ENCODE assay signal across 29 cellular contexts in genomic region chr6:157995458-157995857, GRCh38. TPM values are rescaled to one million over a fixed set of nuclear protein-coding genes. Genes with fewer than 3 reads are reported as not detected.
DNase-seq lines count a peak whose midpoint lies in the region; ATAC-seq, FAIRE-seq and TF ChIP-seq lines count a peak whose summit lies in the region.
"Had no signal": no experiment of that assay in that cellular context is flagged by ENCODE, and none has a peak within 500 bp of the region (broad histone marks: within the 10 kb centered on the region; RNA-seq: fewer than 3 reads in every experiment).

No MANE protein-coding gene starts in this region.

- DNase-seq in cardiac septum (ENCODE audit: low spot score) (peak; percentile 61), right cardiac atrium (no peak), HepG2 (ENCODE audit: low spot score) (no peak), DMS53 (lab: John Stamatoyannopoulos, UW) (no peak), GM23338 (ENCODE audit: low spot score) (no peak), erythroblast (lab: John Stamatoyannopoulos, UW) (no peak)
- no peak for DNase-seq in activated T-helper 1 cell treated with anti-CD3 and anti-CD28 coated beads, Interleukin-12 subunit alpha, Interleukin-12 subunit beta, Interleukin-2, Interleukin-4 antibody, amounts not matched to agents 30 ng/mL and 10 ng/mL and 1 ng/mL, durations not matched to agents 14 hours and 24 hours and 36 hours (ENCODE audit: low spot score)
- DNase-seq: 8988T; activated CD4-positive, alpha-beta T cell treated with anti-CD3 and anti-CD28 coated beads, Interleukin-2, amount 10 ng/mL, durations not matched to agents 24 days and 14 days; activated T-cell treated with anti-CD3 and anti-CD28 coated beads, Interleukin-2, amount 50 U/mL, for 72 hours; anterior cingulate cortex; CD8-positive, alpha-beta T cell; DMS79 treated with DMSO at 0.1 percent for 48 hours; GM23248; KBM-7; mammary epithelial cell; MM.1S; NCI-H1436; NCI-H526; occipital lobe; stimulated activated CD4-positive, alpha-beta T cell treated with anti-CD3 and anti-CD28 coated beads, Interleukin-4, amount 100 ng/mL, for 1 hour; stimulated activated naive B cell treated with anti-CD40 and anti-IgM and Interleukin-4, amounts not matched to agents 10 μg/mL and 1 μg/mL and 100 μg/mL, for 72 hours; T-helper 2 cell had no signal

- CTCF ChIA-PET in HepG2 (lab: Yijun Ruan, JAX; ENCODE audit: low intra/inter-chr PET ratio, low total read pairs), result no interaction called here

- intact Hi-C loops in cardiac septum (cut with DNase I), result no loop called here
- intact Hi-C loops in right cardiac atrium (cut with DNase I), result no loop called here
- intact Hi-C loops in HepG2 (cut with micrococcal nuclease; ENCODE audit: unreplicated experiment), result no loop called here
- intact Hi-C loops in activated T-helper 1 cell treated with anti-CD3 and anti-CD28 coated beads, Interleukin-12 subunit alpha, Interleukin-12 subunit beta, Interleukin-2, Interleukin-4 antibody, amounts not matched to agents 30 ng/mL and 10 ng/mL and 1 ng/mL, durations not matched to agents 14 hours and 24 hours and 36 hours (cut with micrococcal nuclease), result no loop called here

- POLR2A ChIA-PET in HepG2 (lab: Yijun Ruan, JAX), result interaction anchor here (1.4 to 4.0 kb wide), 5 partner anchors 8 to 41 kb away, joined by 4 to 93 read pairs (median 13); no protein-coding TSS in a partner anchor

- no peak overlapping the region for H3K4me2 ChIP-seq in HepG2 (ENCODE audit: low read depth, low read length)
- no peak overlapping the region for H3K4me2 ChIP-seq in GM23338

- no peak overlapping the region for H3K9ac ChIP-seq in HepG2 (ENCODE audit: insufficient read depth, low read depth, low read length)
- H3K9ac ChIP-seq: GM23248 had no signal

- FAIRE-seq in HepG2 (lab: Jason Lieb, UNC), result no peak
- FAIRE-seq: keratinocyte had no signal

- H3K9me2 ChIP-seq in GM23338 (ENCODE audit: insufficient read depth), result no peaks in the 10 kb centered on the region

- ATAC-seq in right cardiac atrium, result no peak
- no peak for ATAC-seq in HepG2
- ATAC-seq in GM23338, result no peak
- ATAC-seq: activated T-cell treated with anti-CD3 and anti-CD28 coated beads, Interleukin-2, amount 50 U/mL, for 72 hours; CD8-positive, alpha-beta T cell; SK-N-SH treated with all-trans-retinoic acid at 6 μM for 48 hours; stimulated activated naive B cell treated with anti-CD40 and anti-IgM and Interleukin-4, amounts not matched to agents 10 μg/mL and 1 μg/mL and 100 μg/mL, for 72 hours had no signal

- 0 out of 2 replicates have a peak, but pooled peaks cover 3% of the 10 kb centered on the region for H3F3A ChIP-seq in GM23338 (replicated peaks; ENCODE audit: low read depth)

- no peak overlapping the region for H3K27ac ChIP-seq in right cardiac atrium (ENCODE audit: low read length)
- H3K27ac ChIP-seq in VCaP, result 0 out of 2 replicates have a peak overlapping the region, but pooled peaks have one; percentile 94
- no peak overlapping the region for H3K27ac ChIP-seq in HepG2 (ENCODE audit: extremely low read length, insufficient read depth, low read length)
- H3K27ac ChIP-seq in GM23338 (ENCODE audit: low read depth), result no peak overlapping the region
- H3K27ac ChIP-seq: cardiac muscle cell, GM23248, RWPE1 had no signal

- peaks cover 45% of the 10 kb centered on the region for H3K4me1 Mint-ChIP-seq in activated T-helper 1 cell treated with anti-CD3 and anti-CD28 coated beads, Interleukin-12 subunit alpha, Interleukin-12 subunit beta, Interleukin-2, Interleukin-4 antibody, amounts not matched to agents 30 ng/mL and 10 ng/mL and 1 ng/mL, durations not matched to agents 14 hours and 24 hours and 36 hours (ENCODE audit: low read depth)
- peaks cover 50% of the 10 kb centered on the region for H3K4me1 Mint-ChIP-seq in GM23338

- no peak overlapping the region for H3K4me3 ChIP-seq in right cardiac atrium (ENCODE audit: low read length)
- no peak overlapping the region for H3K4me3 ChIP-seq in HepG2 (replicated peaks in 1 of 3; ENCODE audit: insufficient read depth in 1 of 3, low read depth in 2 of 3, low read length in 3 of 3)
- no peak overlapping the region for H3K4me3 ChIP-seq in GM23338
- H3K4me3 ChIP-seq: cardiac muscle cell, GM23248 had no signal

- H3K36me3 ChIP-seq in HepG2 (replicated peaks in 1 of 2; ENCODE audit: control insufficient read depth in 1 of 2, insufficient read depth in 2 of 2, low read length in 2 of 2) (peaks cover 25 to 55% of the 10 kb centered on the region in 2 experiments), GM23338 (ENCODE audit: insufficient read depth) (no peaks in the 10 kb centered on the region)
- H3K36me3 ChIP-seq: cardiac muscle cell had no signal

- TF ChIP-seq POLR2A in HepG2 (IDR thresholded peaks at IDR 0.05; ENCODE audit: insufficient read depth in 1 of 2, low read depth in 2 of 2, low read length in 2 of 2) (no peak), erythroblast (IDR thresholded peaks at IDR 0.05; ENCODE audit: low read length) (no peak)

- H2AFZ ChIP-seq in HepG2 (ENCODE audit: low read length) (no peak overlapping the region), GM23338 (no peak overlapping the region)
- H2AFZ ChIP-seq: GM23248 had no signal

- no peak overlapping the region for H3K4me3 Mint-ChIP-seq in activated T-helper 1 cell treated with anti-CD3 and anti-CD28 coated beads, Interleukin-12 subunit alpha, Interleukin-12 subunit beta, Interleukin-2, Interleukin-4 antibody, amounts not matched to agents 30 ng/mL and 10 ng/mL and 1 ng/mL, durations not matched to agents 14 hours and 24 hours and 36 hours
- H3K4me3 Mint-ChIP-seq in GM23338, result no peak overlapping the region; the same call in 2 of the 3 replicates
- H3K4me3 Mint-ChIP-seq: activated CD4-positive, alpha-beta T cell treated with anti-CD3 and anti-CD28 coated beads, Interleukin-2, amount 10 ng/mL, durations not matched to agents 24 days and 14 days; activated naive CD4-positive, alpha-beta T cell treated with anti-CD3 and anti-CD28 coated beads, Interleukin-2, amount 50 U/mL, for 24 hours; activated T-cell treated with anti-CD3 and anti-CD28 coated beads, Interleukin-2, amount 50 U/mL, for 72 hours; CD8-positive, alpha-beta T cell; stimulated activated naive B cell treated with anti-CD40 and anti-IgM and Interleukin-4, amounts not matched to agents 10 μg/mL and 1 μg/mL and 100 μg/mL, for 72 hours had no signal

- no peak for TF ChIP-seq RAD21 in HepG2 (CRISPR knock-in tag; IDR thresholded peaks at IDR 0.05)

- H4K20me1 ChIP-seq in HepG2 (ENCODE audit: insufficient read depth, low read length) (peaks cover 83% of the 10 kb centered on the region), GM23338 (replicated peaks; ENCODE audit: insufficient read depth) (no peaks in the 10 kb centered on the region)

- no peaks in the 10 kb centered on the region for H3K9me3 Mint-ChIP-seq in activated T-helper 1 cell treated with anti-CD3 and anti-CD28 coated beads, Interleukin-12 subunit alpha, Interleukin-12 subunit beta, Interleukin-2, Interleukin-4 antibody, amounts not matched to agents 30 ng/mL and 10 ng/mL and 1 ng/mL, durations not matched to agents 14 hours and 24 hours and 36 hours
- H3K9me3 Mint-ChIP-seq in GM23338, result peaks cover 2% of the 10 kb centered on the region; the same call in 2 of the 3 replicates
- H3K9me3 Mint-ChIP-seq: activated CD4-positive, alpha-beta T cell treated with anti-CD3 and anti-CD28 coated beads, Interleukin-2, amount 10 ng/mL, durations not matched to agents 24 days and 14 days; activated naive CD4-positive, alpha-beta T cell treated with anti-CD3 and anti-CD28 coated beads, Interleukin-2, amount 50 U/mL, for 24 hours; activated T-cell treated with anti-CD3 and anti-CD28 coated beads, Interleukin-2, amount 50 U/mL, for 72 hours; CD8-positive, alpha-beta T cell had no signal

- WGBS in right cardiac atrium, result 97% methylated on average over 12 of the region's 12 CpGs
- WGBS in HepG2 (ENCODE audit: low lambda C conversion rate), result 97% methylated on average over 12 of the region's 12 CpGs

- H3K79me2 ChIP-seq in HepG2 (ENCODE audit: insufficient read depth, low read length) (peaks cover 99% of the 10 kb centered on the region), GM23338 (replicated peaks; ENCODE audit: insufficient read depth) (peaks cover 29% of the 10 kb centered on the region)

- in situ Hi-C loops in HepG2 (cut with HindIII; ENCODE audit: extremely low pct_ligation_motif_present, low pct_unique_long_range_greater_than_20kb), result no loop called here

- peaks cover 12% of the 10 kb centered on the region for H3K36me3 Mint-ChIP-seq in activated T-helper 1 cell treated with anti-CD3 and anti-CD28 coated beads, Interleukin-12 subunit alpha, Interleukin-12 subunit beta, Interleukin-2, Interleukin-4 antibody, amounts not matched to agents 30 ng/mL and 10 ng/mL and 1 ng/mL, durations not matched to agents 14 hours and 24 hours and 36 hours (ENCODE audit: low read depth)
- no peaks in the 10 kb centered on the region; the same call in 2 of the 3 replicates for H3K36me3 Mint-ChIP-seq in GM23338 (ENCODE audit: low read depth)

- no peak for TF ChIP-seq CTCF in VCaP (conservative IDR thresholded peaks at IDR 0.05)
- TF ChIP-seq CTCF in HepG2 (CRISPR knock-in tag; IDR thresholded peaks at IDR 0.05), result no peak
- no peak for TF ChIP-seq CTCF in GM23338 (conservative IDR thresholded peaks at IDR 0.05; ENCODE audit: low read depth in 2 of 2)

- H3K27ac Mint-ChIP-seq in activated T-helper 1 cell treated with anti-CD3 and anti-CD28 coated beads, Interleukin-12 subunit alpha, Interleukin-12 subunit beta, Interleukin-2, Interleukin-4 antibody, amounts not matched to agents 30 ng/mL and 10 ng/mL and 1 ng/mL, durations not matched to agents 14 hours and 24 hours and 36 hours, result no peak overlapping the region
- H3K27ac Mint-ChIP-seq in GM23338, result no peak overlapping the region
- H3K27ac Mint-ChIP-seq: activated CD4-positive, alpha-beta T cell treated with anti-CD3 and anti-CD28 coated beads, Interleukin-2, amount 10 ng/mL, durations not matched to agents 24 days and 14 days; activated T-cell treated with anti-CD3 and anti-CD28 coated beads, Interleukin-2, amount 50 U/mL, for 72 hours; CD8-positive, alpha-beta T cell; stimulated activated naive B cell treated with anti-CD40 and anti-IgM and Interleukin-4, amounts not matched to agents 10 μg/mL and 1 μg/mL and 100 μg/mL, for 72 hours had no signal

- TF ChIP-seq EP300 in HepG2 (IDR thresholded peaks at IDR 0.05; ENCODE audit: low read depth in 2 of 2, low read length in 2 of 2) (no peak), HepG2 (CRISPR knock-in tag; IDR thresholded peaks at IDR 0.05; ENCODE audit: borderline replicate concordance) (no peak)

- H3K27me3 Mint-ChIP-seq in activated T-helper 1 cell treated with anti-CD3 and anti-CD28 coated beads, Interleukin-12 subunit alpha, Interleukin-12 subunit beta, Interleukin-2, Interleukin-4 antibody, amounts not matched to agents 30 ng/mL and 10 ng/mL and 1 ng/mL, durations not matched to agents 14 hours and 24 hours and 36 hours (ENCODE audit: insufficient read depth), result no peaks in the 10 kb centered on the region
- H3K27me3 Mint-ChIP-seq in GM23338 (ENCODE audit: insufficient read depth, low read depth, poor library complexity), result peaks cover 10% of the 10 kb centered on the region
- H3K27me3 Mint-ChIP-seq: activated CD4-positive, alpha-beta T cell treated with anti-CD3 and anti-CD28 coated beads, Interleukin-2, amount 10 ng/mL, durations not matched to agents 24 days and 14 days; activated naive CD4-positive, alpha-beta T cell treated with anti-CD3 and anti-CD28 coated beads, Interleukin-2, amount 50 U/mL, for 24 hours; stimulated activated naive B cell treated with anti-CD40 and anti-IgM and Interleukin-4, amounts not matched to agents 10 μg/mL and 1 μg/mL and 100 μg/mL, for 72 hours had no signal

- peaks cover under 1% of the 10 kb centered on the region for H3K4me1 ChIP-seq in right cardiac atrium (ENCODE audit: control insufficient read depth, insufficient read depth, low read length)
- peaks cover 96% of the 10 kb centered on the region for H3K4me1 ChIP-seq in HepG2 (ENCODE audit: insufficient read depth, low read length)
- H3K4me1 ChIP-seq in GM23338 (ENCODE audit: insufficient read depth), result peaks cover 13% of the 10 kb centered on the region

- H3K27me3 ChIP-seq in right cardiac atrium (ENCODE audit: control insufficient read depth, insufficient read depth), result no peaks in the 10 kb centered on the region
- no peaks in the 10 kb centered on the region for H3K27me3 ChIP-seq in HepG2 (ENCODE audit: control insufficient read depth in 1 of 2, insufficient read depth in 2 of 2, low read length in 2 of 2)
- H3K27me3 ChIP-seq in GM23338 (ENCODE audit: insufficient read depth), result no peaks in the 10 kb centered on the region
- H3K27me3 ChIP-seq: cardiac muscle cell had no signal

- BruUV-seq in HepG2 (replicated peaks; lab: Mats Ljungman, UMichigan), result no TSS peak

- no peaks in the 10 kb centered on the region for H3K9me3 ChIP-seq in right cardiac atrium (ENCODE audit: control insufficient read depth, low read length)
- no peaks in the 10 kb centered on the region for H3K9me3 ChIP-seq in HepG2 (ENCODE audit: low read length)

RNA-seq across cellular contexts. Expression of gene SYNJ2, which starts 13.8 kb away (rescaled TPM):
- total RNA-seq in cardiac septum (24.0 TPM), right cardiac atrium (10 to 100 TPM; 13.4 to 26.3 (median 20.4) TPM), HepG2 (2016; rRNA removed; fragmentation: Illumina TruSeq; extraction: Trizol) (39.0 and 39.1 TPM in 2 replicates)
- polyA plus RNA-seq in right cardiac atrium (9.5 TPM), HepG2 (2011; rRNA removed) (57.6 and 59.5 TPM in 2 replicates), GM23338 (2016; fragmentation: Nextera tagmentation; extraction: Ambion mirVana) (2.5 and 2.8 TPM in 2 replicates)
- 50.4 and 51.2 TPM in 2 replicates for total RNA-seq in HepG2 (2016; cell fraction: cytosol; rRNA removed; fragmentation: Illumina TruSeq; extraction: Trizol; ENCODE audit: low read depth)
- total RNA-seq in HepG2 (2016; cell fraction: insoluble cytoplasmic fraction; rRNA removed; fragmentation: Illumina TruSeq; extraction: Trizol), result 32.6 and 44.6 TPM in 2 replicates
- total RNA-seq in HepG2 (2016; cell fraction: membrane; rRNA removed; fragmentation: Illumina TruSeq; extraction: Trizol), result 52.4 and 52.9 TPM in 2 replicates
- 33.3 and 38.2 TPM in 2 replicates for total RNA-seq in HepG2 (2016; cell fraction: nucleus; rRNA removed; fragmentation: Illumina TruSeq; extraction: Trizol)
- 44.7 and 49.0 TPM in 2 replicates for polyA plus RNA-seq in HepG2 (2011; cell fraction: cytosol; rRNA removed)
- polyA plus RNA-seq in HepG2 (2011; cell fraction: nucleus; rRNA removed), result 85.9 and 86.7 TPM in 2 replicates
- 53.7 and 59.9 TPM in 2 replicates for polyA plus RNA-seq in HepG2 (2012)
- polyA plus RNA-seq in HepG2 (2016; cell fraction: cytosol; fragmentation: Illumina TruSeq; extraction: Trizol; ENCODE audit: low read depth), result 53.0 and 54.8 TPM in 2 replicates
- polyA plus RNA-seq in HepG2 (2016; cell fraction: insoluble cytoplasmic fraction; fragmentation: Illumina TruSeq; extraction: Trizol; ENCODE audit: low read depth), result 28.2 and 29.0 TPM in 2 replicates
- polyA plus RNA-seq in HepG2 (2016; cell fraction: membrane; fragmentation: Illumina TruSeq; extraction: Trizol; ENCODE audit: low read depth), result 41.5 and 42.8 TPM in 2 replicates
- 49.3 and 52.0 TPM in 2 replicates for polyA plus RNA-seq in HepG2 (2016; cell fraction: nucleus; fragmentation: Illumina TruSeq; extraction: Trizol; ENCODE audit: insufficient read depth, low read depth)
- polyA minus RNA-seq in HepG2 (2011; rRNA and poly(A)+ RNA removed; ENCODE audit: low replicate concordance), result 21.9 and 161 TPM in 2 replicates
- 57.2 and 71.5 TPM in 2 replicates for polyA minus RNA-seq in HepG2 (2011; cell fraction: cytosol; rRNA and poly(A)+ RNA removed)
- 135 and 148 TPM in 2 replicates for polyA minus RNA-seq in HepG2 (2011; cell fraction: nucleus; rRNA and poly(A)+ RNA removed)
- 29.0 and 31.2 TPM in 2 replicates for total RNA-seq in activated T-helper 1 cell treated with anti-CD3 and anti-CD28 coated beads, Interleukin-12 subunit alpha, Interleukin-12 subunit beta, Interleukin-2, Interleukin-4 antibody, amounts not matched to agents 30 ng/mL and 10 ng/mL and 1 ng/mL, durations not matched to agents 14 hours and 24 hours and 36 hours
- 5.6 and 8.4 TPM in 2 replicates for total RNA-seq in GM23338 (2014; rRNA removed; shearing (Covaris generic))
